Comparison of ENCODE assay signal across 32 cellular contexts in genomic region chr14:27605298-27605697, GRCh38.
A peak's percentile ranks its signal among the peaks of the same experiment; 100 is the strongest.
DNase-seq lines count a peak whose midpoint lies in the region; ATAC-seq and TF ChIP-seq lines count a peak whose summit lies in the region.
"Had no signal": no experiment of that assay in that cellular context is flagged by ENCODE, and none has a peak within 500 bp of the region (broad histone marks: within the 10 kb centered on the region; RNA-seq: fewer than 3 reads in every experiment).

No MANE protein-coding gene starts in this region.

- POLR2A ChIA-PET in A673 (lab: Charles Lee; ENCODE audit: low non-redundant PET) (no interaction called here), WTC11 (lab: Charles Lee) (no interaction called here)

- H4K20me1 ChIP-seq in GM23338 (replicated peaks; ENCODE audit: insufficient read depth) = no peaks in the 10 kb centered on the region

- H2BK5ac ChIP-seq in mesendoderm (ENCODE audit: low read length) = no peak overlapping the region

- peak overlapping the region; percentile 74 for H3K27ac Mint-ChIP-seq in GM23338
- peak overlapping the region; percentile 72 for H3K27ac Mint-ChIP-seq in WTC11
- H3K27ac Mint-ChIP-seq: activated CD4-positive, alpha-beta memory T cell treated with anti-CD3 and anti-CD28 coated beads, Interleukin-2, amount 10 ng/mL, durations not matched to agents 7 days and 5 days; activated T-helper 2 cell treated with anti-CD3 and anti-CD28 coated beads, Interferon-gamma antibody, Interleukin-2, Interleukin-4, amounts not matched to agents 10 μg/mL and 5 μg/mL and 100 μg/mL, durations not matched to agents 14 hours and 24 hours and 36 hours; effector memory CD8-positive, alpha-beta T cell; immature natural killer cell; naive thymus-derived CD4-positive, alpha-beta T cell; stimulated activated naive CD8-positive, alpha-beta T cell treated with anti-CD3 and anti-CD28 coated beads, Interleukin-15, amount 100 ng/mL, for 72 hours had no signal

- peaks cover 3% of the 10 kb centered on the region; the same call in 1 of the 3 replicates for H3K36me3 Mint-ChIP-seq in GM23338 (ENCODE audit: low read depth)
- peaks cover 4% of the 10 kb centered on the region for H3K36me3 Mint-ChIP-seq in WTC11
- H3K36me3 Mint-ChIP-seq: naive thymus-derived CD4-positive, alpha-beta T cell had no signal

- no peaks in the 10 kb centered on the region for H3K9me3 ChIP-seq in A673 (ENCODE audit: low read depth, low read length, poor library complexity, severe bottlenecking)
- H3K9me3 ChIP-seq: ascending aorta, esophagus muscularis mucosa, left ventricle myocardium inferior, thyroid gland had no signal

- no peak overlapping the region for H2AFZ ChIP-seq in GM23338

- H3K27me3 ChIP-seq in A673 (replicated peaks; ENCODE audit: insufficient read depth, low read depth, low read length, poor library complexity) (no peaks in the 10 kb centered on the region), GM23338 (ENCODE audit: insufficient read depth) (no peaks in the 10 kb centered on the region), mesendoderm (ENCODE audit: insufficient read depth, low read length, poor library complexity) (no peaks in the 10 kb centered on the region)
- H3K27me3 ChIP-seq: ascending aorta, cardiac muscle cell, esophagus muscularis mucosa, thyroid gland had no signal

- no peak overlapping the region for H4K8ac ChIP-seq in mesendoderm (ENCODE audit: low read depth, low read length)

- H3K4me3 ChIP-seq in A673 (ENCODE audit: low read depth, low read length, poor library complexity, severe bottlenecking) = no peak overlapping the region
- no peak overlapping the region for H3K4me3 ChIP-seq in GM23338
- H3K4me3 ChIP-seq in mesendoderm (ENCODE audit: low read length) = no peak overlapping the region
- H3K4me3 ChIP-seq: ascending aorta, cardiac muscle cell, coronary artery, esophagus muscularis mucosa, left ventricle myocardium inferior, thyroid gland had no signal

- no peak overlapping the region for H3K56ac ChIP-seq in mesendoderm (ENCODE audit: low read length)

- H3K27me3 Mint-ChIP-seq in GM23338 (ENCODE audit: insufficient read depth, low read depth, poor library complexity) = peaks cover 4% of the 10 kb centered on the region
- H3K27me3 Mint-ChIP-seq in WTC11 (ENCODE audit: low read depth) = no peaks in the 10 kb centered on the region
- H3K27me3 Mint-ChIP-seq: activated CD4-positive, alpha-beta memory T cell treated with anti-CD3 and anti-CD28 coated beads, Interleukin-2, amount 10 ng/mL, durations not matched to agents 7 days and 5 days; effector memory CD8-positive, alpha-beta T cell; naive thymus-derived CD4-positive, alpha-beta T cell; stimulated activated naive CD8-positive, alpha-beta T cell treated with anti-CD3 and anti-CD28 coated beads, Interleukin-15, amount 100 ng/mL, for 72 hours had no signal

- WGBS in mesendoderm (ENCODE audit: extremely low coverage, insufficient coverage, low lambda C conversion rate) = no CpG with 5 or more reads among the region's 4 CpGs

- BruUV-seq in A673 (replicated peaks; lab: Mats Ljungman, UMichigan) = no TSS peak

- no peaks in the 10 kb centered on the region for H3K36me3 ChIP-seq in A673 (ENCODE audit: insufficient read depth, low read length, poor library complexity, severe bottlenecking)
- H3K36me3 ChIP-seq in GM23338 (ENCODE audit: insufficient read depth) = no peaks in the 10 kb centered on the region
- H3K36me3 ChIP-seq in mesendoderm (ENCODE audit: control insufficient read depth, insufficient read depth, low read length) = no peaks in the 10 kb centered on the region
- H3K36me3 ChIP-seq: ascending aorta, cardiac muscle cell, esophagus muscularis mucosa, left ventricle myocardium inferior, thyroid gland had no signal

- H3K9me3 Mint-ChIP-seq in GM23338 (no peaks in the 10 kb centered on the region), WTC11 (peaks cover 12% of the 10 kb centered on the region)

- H3K4me1 ChIP-seq in A673 (ENCODE audit: insufficient read depth, low read length, poor library complexity, severe bottlenecking) = no peaks in the 10 kb centered on the region
- peaks cover 19% of the 10 kb centered on the region; the same call in 1 of the 2 replicates for H3K4me1 ChIP-seq in GM23338 (ENCODE audit: insufficient read depth)
- H3K4me1 ChIP-seq in mesendoderm (ENCODE audit: control insufficient read depth, low read depth, low read length) = no peaks in the 10 kb centered on the region
- H3K4me1 ChIP-seq: ascending aorta, esophagus muscularis mucosa, left ventricle myocardium inferior, thyroid gland had no signal

- no peak overlapping the region for H3K4ac ChIP-seq in mesendoderm (ENCODE audit: low read depth, low read length)

- CTCF ChIA-PET in A673 (lab: Charles Lee) = no interaction called here
- CTCF ChIA-PET in WTC11 (lab: Charles Lee) = no interaction called here

- no peaks in the 10 kb centered on the region for H3K79me2 ChIP-seq in GM23338 (replicated peaks; ENCODE audit: insufficient read depth)
- no peaks in the 10 kb centered on the region for H3K79me2 ChIP-seq in mesendoderm (ENCODE audit: control insufficient read depth, insufficient read depth, low read length)

- ATAC-seq in GM23338 (no peak), WTC11 (peak; percentile 32; the same call in 1 of the 2 replicates), GM18870 (IDR thresholded peaks at IDR 0.05; ENCODE audit: unreplicated experiment) (no peak)
- ATAC-seq: activated naive CD4-positive, alpha-beta T cell treated with anti-CD3 and anti-CD28 coated beads, Interleukin-2, amount 50 U/mL, for 72 hours; effector memory CD8-positive, alpha-beta T cell; naive thymus-derived CD4-positive, alpha-beta T cell; stimulated activated naive CD8-positive, alpha-beta T cell treated with anti-CD3 and anti-CD28 coated beads, Interleukin-15, amount 100 ng/mL, for 72 hours had no signal

- DNase-seq in A673 (ENCODE audit: low spot score) = peak; percentile 37
- peak; percentile 45 for DNase-seq in GM23338 (ENCODE audit: low spot score)
- no peak for DNase-seq in WTC11 (ENCODE audit: low spot score)
- peak; percentile 45 for DNase-seq in mesendoderm
- DNase-seq in activated CD4-positive, CD25-positive, alpha-beta regulatory T cell treated with anti-CD3 and anti-CD28 coated beads, Interleukin-2, amount 50 U/mL, for 72 hours = no peak
- DNase-seq in hepatic stellate cell (ENCODE audit: low spot score) = no peak
- no peak for DNase-seq in NCI-H1092 treated with DMSO at 0.1 percent for 48 hours (lab: John Stamatoyannopoulos, UW)
- DNase-seq: activated CD4-positive, alpha-beta memory T cell treated with anti-CD3 and anti-CD28 coated beads, Interleukin-2, amount 10 ng/mL, durations not matched to agents 7 days and 5 days; activated CD4-positive, alpha-beta T cell treated with anti-CD3 and anti-CD28 coated beads for 1 hour; effector memory CD8-positive, alpha-beta T cell; hypothalamus; immature natural killer cell; left ventricle myocardium inferior; midbrain; naive thymus-derived CD4-positive, alpha-beta T cell; NCI-H1694 treated with DMSO at 0.1 percent for 48 hours; NCI-H2171 treated with DMSO at 0.1 percent for 48 hours; NCI-H748 treated with DMSO at 0.1 percent for 48 hours; small intestine; stimulated activated CD4-positive, alpha-beta T cell treated with anti-CD3 and anti-CD28 coated beads, Interleukin-1b, Interleukin-23, amount 100 ng/mL, for 48 hours; stimulated activated CD8-positive, alpha-beta memory T cell treated with anti-CD3 and anti-CD28 coated beads, Interleukin-4, amount 100 ng/mL, for 48 hours; stimulated activated naive CD8-positive, alpha-beta T cell treated with anti-CD3 and anti-CD28 coated beads, Interleukin-15, amount 100 ng/mL, for 72 hours; thyroid gland had no signal

- H2BK15ac ChIP-seq in mesendoderm (replicated peaks; ENCODE audit: low read depth) = no peak overlapping the region

- H2BK120ac ChIP-seq in mesendoderm (ENCODE audit: low read depth, low read length) = no peak overlapping the region

- intact Hi-C loops in A673 (cut with micrococcal nuclease; ENCODE audit: unreplicated experiment) = no loop called here

- H3K9ac ChIP-seq in mesendoderm (ENCODE audit: low read length) = no peak overlapping the region

- H4K5ac ChIP-seq in mesendoderm (ENCODE audit: low read length) = no peak overlapping the region

- no peak overlapping the region for H3K27ac ChIP-seq in A673 (ENCODE audit: low read depth, low read length, poor library complexity, severe bottlenecking)
- peak overlapping the region; percentile 69; the same call in 1 of the 2 replicates for H3K27ac ChIP-seq in GM23338 (ENCODE audit: low read depth)
- H3K27ac ChIP-seq in mesendoderm (ENCODE audit: low read depth, low read length) = no peak overlapping the region
- H3K27ac ChIP-seq: ascending aorta, cardiac muscle cell, coronary artery, esophagus muscularis mucosa, HL-60, left ventricle myocardium inferior, RWPE1, thyroid gland had no signal

- H3K4me2 ChIP-seq in GM23338 (no peak overlapping the region), mesendoderm (ENCODE audit: low read length) (no peak overlapping the region)

- no peak overlapping the region for H2AK5ac ChIP-seq in mesendoderm (ENCODE audit: low read length)

- H3K9me2 ChIP-seq in GM23338 (ENCODE audit: insufficient read depth) = peaks cover 10% of the 10 kb centered on the region

- no peak for TF ChIP-seq CTCF in A673 (conservative IDR thresholded peaks at IDR 0.05; ENCODE audit: low read depth, low read length)
- no peak for TF ChIP-seq CTCF in GM23338 (conservative IDR thresholded peaks at IDR 0.05; ENCODE audit: low read depth in 2 of 2)
- no peak for TF ChIP-seq CTCF in WTC11 (IDR thresholded peaks at IDR 0.05)

- no peak overlapping the region for H3K23ac ChIP-seq in mesendoderm (ENCODE audit: low read length)

- H3K4me1 Mint-ChIP-seq in GM23338 (peaks cover 25% of the 10 kb centered on the region), WTC11 (peaks cover 56% of the 10 kb centered on the region)
- H3K4me1 Mint-ChIP-seq: activated CD4-positive, alpha-beta memory T cell treated with anti-CD3 and anti-CD28 coated beads, Interleukin-2, amount 10 ng/mL, durations not matched to agents 7 days and 5 days; immature natural killer cell; naive thymus-derived CD4-positive, alpha-beta T cell; stimulated activated naive CD8-positive, alpha-beta T cell treated with anti-CD3 and anti-CD28 coated beads, Interleukin-15, amount 100 ng/mL, for 72 hours had no signal

- H3K18ac ChIP-seq in mesendoderm (ENCODE audit: low read length) = no peak overlapping the region

- H3K79me1 ChIP-seq in mesendoderm (ENCODE audit: low read length) = no peaks in the 10 kb centered on the region

- no peak overlapping the region for H3K4me3 Mint-ChIP-seq in GM23338
- H3K4me3 Mint-ChIP-seq in WTC11 = no peak overlapping the region
- H3K4me3 Mint-ChIP-seq: activated CD4-positive, alpha-beta memory T cell treated with anti-CD3 and anti-CD28 coated beads, Interleukin-2, amount 10 ng/mL, durations not matched to agents 7 days and 5 days; effector memory CD8-positive, alpha-beta T cell; immature natural killer cell; naive thymus-derived CD4-positive, alpha-beta T cell; stimulated activated naive CD8-positive, alpha-beta T cell treated with anti-CD3 and anti-CD28 coated beads, Interleukin-15, amount 100 ng/mL, for 72 hours had no signal

- no peaks in the 10 kb centered on the region for H3F3A ChIP-seq in GM23338 (replicated peaks; ENCODE audit: low read depth)

TF ChIP-seq in GM23338, 12 proteins besides CTCF, POLR2A, EP300 and RAD21 (continues in another document):
- no peak for TF ChIP-seq NANOG (IDR thresholded peaks at IDR 0.05; ENCODE audit: borderline replicate concordance)

Comparison
In these comparisons a context has a peak if more than half of its experiments do, and no peak if none do; other contexts are left out.
1. DNase-seq: peak in A673 (single experiment), GM23338 (single experiment) and mesendoderm (single experiment); none in WTC11 (single experiment), activated CD4-positive, CD25-positive, alpha-beta regulatory T cell treated with anti-CD3 and anti-CD28 coated beads, Interleukin-2, amount 50 U/mL, for 72 hours (single experiment), hepatic stellate cell (single experiment) and NCI-H1092 treated with DMSO at 0.1 percent for 48 hours (single experiment).